ENCODE assay signal across 20 cellular contexts in genomic region chr17:80998388-80999223, GRCh38.
"Had no signal": no experiment of that assay in that cellular context is flagged by ENCODE, and none has a peak within 500 bp of the region (broad histone marks: within the 10 kb centered on the region; RNA-seq: fewer than 3 reads in every experiment).

No MANE protein-coding gene starts in this region.

- H3K4me3 ChIP-seq: esophagus squamous epithelium, prostate gland, suprapubic skin, upper lobe of left lung had no signal

- FAIRE-seq: endometrium, small intestine had no signal

- H3K27ac ChIP-seq: esophagus squamous epithelium, prostate gland, suprapubic skin, upper lobe of left lung had no signal

- ATAC-seq: activated CD4-positive, CD25-positive, alpha-beta regulatory T cell treated with anti-CD3 and anti-CD28 coated beads, Interleukin-2, amount 50 U/mL, for 24 hours; activated T-helper 17 cell treated with anti-CD3 and anti-CD28 coated beads, Interleukin-2, amount 50 U/mL, for 72 hours; right cardiac atrium; stimulated activated naive CD8-positive, alpha-beta T cell treated with anti-CD3 and anti-CD28 coated beads, Interleukin-15, Interleukin-2, amounts not matched to agents 100 U/mL and 50 U/mL, for 24 hours; T-cell had no signal

- H3K9me3 ChIP-seq: esophagus squamous epithelium, prostate gland, suprapubic skin, upper lobe of left lung had no signal

- DNase-seq: activated naive CD4-positive, alpha-beta T cell treated with anti-CD3 and anti-CD28 coated beads for 36 hours; activated T-cell treated with anti-CD3 and anti-CD28 coated beads for 4 hours; esophagus squamous epithelium; hippocampal formation; kidney glomerular epithelial cell; mesendoderm; nephron progenitor cell; small intestine; stimulated activated CD4-positive, alpha-beta T cell treated with anti-CD3 and anti-CD28 coated beads, Interleukin-4, amount 100 ng/mL, for 4 hours; stimulated activated CD8-positive, alpha-beta memory T cell treated with anti-CD3 and anti-CD28 coated beads, Interleukin-4, amount 100 ng/mL, for 48 hours; stimulated activated naive CD8-positive, alpha-beta T cell treated with anti-CD3 and anti-CD28 coated beads, Interleukin-15, Interleukin-2, amounts not matched to agents 100 U/mL and 50 U/mL, for 24 hours; T-cell; T-helper 9 cell had no signal
